Comparison of ENCODE assay signal across 29 cellular contexts in the genomic region with DNA sequence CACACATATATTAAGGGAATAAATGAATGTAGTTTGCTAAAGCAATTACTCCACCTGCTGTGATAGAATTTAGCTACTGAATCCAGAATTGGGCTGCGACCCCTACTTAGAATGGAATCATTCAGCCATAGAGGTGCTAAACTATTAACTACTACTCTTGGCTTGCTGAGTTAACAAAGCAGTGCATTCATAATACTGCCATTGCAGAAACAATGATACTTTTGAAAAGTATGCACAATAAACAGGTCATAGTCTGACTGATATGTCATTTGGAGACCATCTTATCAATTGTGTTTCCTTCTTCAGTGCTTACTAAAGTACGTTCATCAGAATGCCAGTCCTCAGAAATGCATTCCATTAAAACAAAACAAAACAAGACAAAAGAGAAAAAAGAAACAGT.
"Had no signal": no experiment of that assay in that cellular context is flagged by ENCODE, and none has a peak within 500 bp of the region (broad histone marks: within the 10 kb centered on the region; RNA-seq: fewer than 3 reads in every experiment).

No MANE protein-coding gene starts in this region.

- ATAC-seq: activated CD4-positive, alpha-beta T cell treated with anti-CD3 and anti-CD28 coated beads for 36 hours; activated CD8-positive, alpha-beta memory T cell treated with anti-CD3 and anti-CD28 coated beads, Interleukin-2, amount 10 ng/mL, durations not matched to agents 7 days and 5 days; activated CD8-positive, alpha-beta T cell treated with anti-CD3 and anti-CD28 coated beads, Interleukin-2, amount 10 ng/mL, durations not matched to agents 7 days and 5 days; activated naive CD8-positive, alpha-beta T cell treated with anti-CD3 and anti-CD28 coated beads, Interleukin-2, amount 50 U/mL, for 24 hours had no signal

- DNase-seq: activated CD4-positive, alpha-beta memory T cell treated with anti-CD3 and anti-CD28 coated beads for 36 hours; activated CD4-positive, alpha-beta T cell treated with anti-CD3 and anti-CD28 coated beads for 36 hours; activated CD4-positive, alpha-beta T cell treated with anti-CD3 and anti-CD28 coated beads, Interleukin-2, amount 10 ng/mL, durations not matched to agents 24 days and 14 days; activated CD4-positive, CD25-positive, alpha-beta regulatory T cell; activated CD4-positive, CD25-positive, alpha-beta regulatory T cell treated with anti-CD3 and anti-CD28 coated beads, Interleukin-2, amount 50 U/mL, for 72 hours; activated CD8-positive, alpha-beta memory T cell treated with anti-CD3 and anti-CD28 coated beads, Interleukin-2, amount 10 ng/mL, durations not matched to agents 7 days and 5 days; activated CD8-positive, alpha-beta memory T cell treated with anti-CD3 and anti-CD28 coated beads, Interleukin-2, amount 50 U/mL, for 4 hours; activated CD8-positive, alpha-beta T cell treated with anti-CD3 and anti-CD28 coated beads, Interleukin-2, amount 10 ng/mL, durations not matched to agents 7 days and 5 days; activated effector memory CD4-positive, alpha-beta T cell treated with anti-CD3 and anti-CD28 coated beads, Interleukin-2, amount 50 U/mL, for 16 hours; activated naive CD4-positive, alpha-beta T cell treated with anti-CD3 and anti-CD28 coated beads for 36 hours; activated naive CD8-positive, alpha-beta T cell treated with anti-CD3 and anti-CD28 coated beads for 36 hours; activated naive CD8-positive, alpha-beta T cell treated with anti-CD3 and anti-CD28 coated beads, Interleukin-2, amount 50 U/mL, for 24 hours; activated T-cell treated with anti-CD3 and anti-CD28 coated beads, Interleukin-2, amount 50 U/mL, for 1 hour; activated T-cell treated with anti-CD3 and anti-CD28 coated beads, Interleukin-2, amount 50 U/mL, for 48 hours; central memory CD4-positive, alpha-beta T cell; cerebellar nuclear complex; colonic mucosa; effector CD8-positive, alpha-beta T cell; esophagus squamous epithelium; foreskin fibroblast; head of caudate nucleus; T-helper 2 cell had no signal

- H3K27ac ChIP-seq: ascending aorta, breast epithelium, cardiac muscle cell, colonic mucosa, epithelial cell of prostate, esophagus squamous epithelium had no signal

- FAIRE-seq: endometrium, endothelial cell of umbilical vein, frontal cortex had no signal

- H3K4me1 ChIP-seq: ascending aorta, breast epithelium, colonic mucosa, esophagus squamous epithelium had no signal

- H3K4me3 ChIP-seq: ascending aorta, breast epithelium, cardiac muscle cell, colonic mucosa, esophagus squamous epithelium had no signal

- H3K36me3 ChIP-seq: ascending aorta, breast epithelium, cardiac muscle cell, colonic mucosa, esophagus squamous epithelium had no signal

- H3K27me3 ChIP-seq: ascending aorta, breast epithelium, cardiac muscle cell, colonic mucosa, esophagus squamous epithelium had no signal

- H3K9me3 ChIP-seq: ascending aorta, breast epithelium, colonic mucosa, esophagus squamous epithelium had no signal
